13 cellular contexts compared by ENCODE assay signal in genomic region chr1:6824665-6825368, GRCh38.
"Had no signal": no experiment of that assay in that cellular context is flagged by ENCODE, and none has a peak within 500 bp of the region (broad histone marks: within the 10 kb centered on the region; RNA-seq: fewer than 3 reads in every experiment).

No MANE protein-coding gene starts in this region.

- H3K9me3 ChIP-seq: esophagus muscularis mucosa, sigmoid colon, tibial nerve, vagina had no signal

- H3K4me3 ChIP-seq: esophagus muscularis mucosa, sigmoid colon, tibial nerve, vagina had no signal

- H3K36me3 ChIP-seq: vagina had no signal

- DNase-seq: activated CD4-positive, CD25-positive, alpha-beta regulatory T cell treated with anti-CD3 and anti-CD28 coated beads, Interleukin-2, amount 50 U/mL, for 72 hours; activated naive CD4-positive, alpha-beta T cell treated with Interleukin-2 at 50 U/mL for 16 hours; aorta; dorsolateral prefrontal cortex; kidney glomerular epithelial cell; sigmoid colon; T-cell; T-helper 9 cell had no signal

- H3K27me3 ChIP-seq: dorsolateral prefrontal cortex, esophagus muscularis mucosa, sigmoid colon, tibial nerve, vagina had no signal

- H3K27ac ChIP-seq: sigmoid colon, tibial nerve, vagina had no signal

- ATAC-seq: activated T-helper 17 cell treated with anti-CD3 and anti-CD28 coated beads, Interleukin-2, amount 50 U/mL, for 72 hours; stimulated activated effector memory CD8-positive, alpha-beta T cell treated with anti-CD3 and anti-CD28 coated beads, Interleukin-12 subunit alpha, Interleukin-12 subunit beta, amount 100 ng/mL, for 72 hours; T-cell had no signal
